1 cellular context compared by ENCODE assay signal in genomic region chr10:72086466-72087391, GRCh38.
TF ChIP-seq lines count a peak whose summit lies in the region.

No MANE protein-coding gene starts in this region.

TF ChIP-seq in HepG2, 621 proteins besides CTCF, POLR2A, EP300 and RAD21 (continued from another document and continues in another):
- TF ChIP-seq IRF9 (CRISPR knock-in tag; IDR thresholded peaks at IDR 0.05; ENCODE audit: borderline replicate concordance): no peak
- TF ChIP-seq ELF1 (CRISPR knock-in tag; IDR thresholded peaks at IDR 0.05): no peak; the same call in 1 of the 2 replicates
- no peak for TF ChIP-seq ZMYM4 (CRISPR knock-in tag; IDR thresholded peaks at IDR 0.05)
- TF ChIP-seq HBP1 (CRISPR knock-in tag; IDR thresholded peaks at IDR 0.05; ENCODE audit: low read depth): no peak
- TF ChIP-seq ZNF639 (CRISPR knock-in tag; conservative IDR thresholded peaks at IDR 0.05): no peak
- TF ChIP-seq ZNF274 (CRISPR knock-in tag; IDR thresholded peaks at IDR 0.05): no peak
- no peak for TF ChIP-seq ATF3 (CRISPR knock-in tag; IDR thresholded peaks at IDR 0.05)
- TF ChIP-seq FUBP1 (CRISPR knock-in tag; IDR thresholded peaks at IDR 0.05; ENCODE audit: borderline replicate concordance): no peak
- no peak for TF ChIP-seq ONECUT2 (CRISPR knock-in tag; IDR thresholded peaks at IDR 0.05)
- no peak for TF ChIP-seq ZSCAN12 (CRISPR knock-in tag; IDR thresholded peaks at IDR 0.05)
- no peak for TF ChIP-seq CEBPG (CRISPR knock-in tag; IDR thresholded peaks at IDR 0.05)
- TF ChIP-seq ZFP36L2 (CRISPR knock-in tag; IDR thresholded peaks at IDR 0.05): no peak
- peak; percentile 55 for TF ChIP-seq PATZ1 (CRISPR knock-in tag; IDR thresholded peaks at IDR 0.05)
- TF ChIP-seq NR2F2 (IDR thresholded peaks at IDR 0.05; ENCODE audit: borderline replicate concordance, low read depth): no peak
- TF ChIP-seq MED1 (CRISPR knock-in tag; IDR thresholded peaks at IDR 0.05): no peak
- no peak for TF ChIP-seq ZNF556 (CRISPR knock-in tag; IDR thresholded peaks at IDR 0.05; ENCODE audit: borderline replicate concordance)
- no peak for TF ChIP-seq MXI1 (IDR thresholded peaks at IDR 0.05; ENCODE audit: borderline replicate concordance, low read depth, low read length)
- no peak for TF ChIP-seq E2F5 (CRISPR knock-in tag; conservative IDR thresholded peaks at IDR 0.05)
- TF ChIP-seq ZBTB14 (CRISPR knock-in tag; IDR thresholded peaks at IDR 0.05): no peak
- no peak for TF ChIP-seq ZNF713 (CRISPR knock-in tag; IDR thresholded peaks at IDR 0.05)
- no peak for TF ChIP-seq HDAC2 (CRISPR knock-in tag; IDR thresholded peaks at IDR 0.05)
- peak; percentile 36; the same call in 1 of the 2 replicates for TF ChIP-seq IKZF5 (CRISPR knock-in tag; IDR thresholded peaks at IDR 0.05)
- TF ChIP-seq MTF1 (CRISPR knock-in tag; IDR thresholded peaks at IDR 0.05): no peak
- no peak for TF ChIP-seq ZBTB7A (CRISPR knock-in tag; IDR thresholded peaks at IDR 0.05)
- TF ChIP-seq ZNF512 (CRISPR knock-in tag; IDR thresholded peaks at IDR 0.05): no peak
- TF ChIP-seq ZNF770 (CRISPR knock-in tag; IDR thresholded peaks at IDR 0.05): no peak
- TF ChIP-seq ZNF34 (CRISPR knock-in tag; IDR thresholded peaks at IDR 0.05; ENCODE audit: borderline replicate concordance): no peak
- peak; percentile 12; the same call in 1 of the 2 replicates for TF ChIP-seq TBX2 (CRISPR knock-in tag; IDR thresholded peaks at IDR 0.05; ENCODE audit: borderline replicate concordance)
- no peak for TF ChIP-seq ZNF557 (CRISPR knock-in tag; IDR thresholded peaks at IDR 0.05)
- 0 out of 2 replicates have a peak, but pooled peaks have one; percentile 24 for TF ChIP-seq ETV5 (CRISPR knock-in tag; IDR thresholded peaks at IDR 0.05; ENCODE audit: borderline replicate concordance)
- TF ChIP-seq ARNT (IDR thresholded peaks at IDR 0.05): no peak
- TF ChIP-seq BHLHE40 (IDR thresholded peaks at IDR 0.05; ENCODE audit: low read length): no peak
- TF ChIP-seq HNRNPH1 (optimal IDR thresholded peaks at IDR 0.05; ENCODE audit: low read depth, low read length): no peak
- peak; percentile 75 for TF ChIP-seq ZBTB7B (CRISPR knock-in tag; IDR thresholded peaks at IDR 0.05)
- no peak for TF ChIP-seq ZNF234 (CRISPR knock-in tag; conservative IDR thresholded peaks at IDR 0.05)
- TF ChIP-seq IRX3 (CRISPR knock-in tag; IDR thresholded peaks at IDR 0.05; ENCODE audit: borderline replicate concordance, low read depth): no peak
- TF ChIP-seq KAT8 (CRISPR knock-in tag; IDR thresholded peaks at IDR 0.05): peak; percentile 27
- TF ChIP-seq ZNF510 (CRISPR knock-in tag; IDR thresholded peaks at IDR 0.05; ENCODE audit: low read depth): peak; percentile 41; the same call in 1 of the 2 replicates
- TF ChIP-seq XBP1 (CRISPR knock-in tag; IDR thresholded peaks at IDR 0.05): no peak
- TF ChIP-seq KLF12 (CRISPR knock-in tag; IDR thresholded peaks at IDR 0.05; ENCODE audit: borderline replicate concordance): no peak
- no peak for TF ChIP-seq ISL2 (CRISPR knock-in tag; IDR thresholded peaks at IDR 0.05)
- TF ChIP-seq ZNF33A (CRISPR knock-in tag; IDR thresholded peaks at IDR 0.05; ENCODE audit: borderline replicate concordance): no peak
- no peak for TF ChIP-seq DDIT3 (CRISPR knock-in tag; IDR thresholded peaks at IDR 0.05)
- no peak for TF ChIP-seq REPIN1 (CRISPR knock-in tag; IDR thresholded peaks at IDR 0.05; ENCODE audit: borderline replicate concordance, low read depth)
- no peak for TF ChIP-seq MEIS2 (CRISPR knock-in tag; IDR thresholded peaks at IDR 0.05)
- TF ChIP-seq NFIC (IDR thresholded peaks at IDR 0.05; ENCODE audit: low read length): no peak
- TF ChIP-seq NCOR1 (IDR thresholded peaks at IDR 0.05; ENCODE audit: borderline replicate concordance, low read length): no peak
- TF ChIP-seq POLR2AphosphoS5 (IDR thresholded peaks at IDR 0.05; ENCODE audit: low read depth, low read length): no peak
- 0 out of 2 replicates have a peak, but pooled peaks have one; percentile 30 for TF ChIP-seq ESRRA (CRISPR knock-in tag; IDR thresholded peaks at IDR 0.05; ENCODE audit: low read depth)
- no peak for TF ChIP-seq ZNF256 (CRISPR knock-in tag; conservative IDR thresholded peaks at IDR 0.05)
- TF ChIP-seq GATAD1 (CRISPR knock-in tag; IDR thresholded peaks at IDR 0.05): no peak
- TF ChIP-seq ZNF275 (CRISPR knock-in tag; IDR thresholded peaks at IDR 0.05; ENCODE audit: borderline replicate concordance): no peak
